Comparison of ENCODE assay signal across 8 cellular contexts in genomic region chr2:88691339-88692183, GRCh38. TPM values are rescaled to one million over a fixed set of nuclear protein-coding genes. Genes with fewer than 3 reads are reported as not detected.
A peak's percentile ranks its signal among the peaks of the same experiment; 100 is the strongest.
DNase-seq lines count a peak whose midpoint lies in the region; ATAC-seq, FAIRE-seq and TF ChIP-seq lines count a peak whose summit lies in the region.

TSS of gene RPIA (plus strand) at chr2:88691673. CDS start at chr2:88691699, 26 bp downstream.

- FAIRE-seq in GM18507 (lab: Jason Lieb, UNC) (peak; percentile 98), astrocyte (lab: Jason Lieb, UNC) (no peak)

- H4K20me1 ChIP-seq in astrocyte (ENCODE audit: insufficient read depth, low read length): peaks cover 33% of the 10 kb centered on the region

- H3K4me3 Mint-ChIP-seq in astrocyte (ENCODE audit: unreplicated experiment): peak within 1 kb of the TSS; percentile 99

- H3K9me3 ChIP-seq in astrocyte (ENCODE audit: insufficient read depth, low read depth, low read length): no peaks in the 10 kb centered on the region

- peak within 1 kb of the TSS; percentile 79 for H3K9ac ChIP-seq in astrocyte (ENCODE audit: low read length)

- peak within 1 kb of the TSS; percentile 48 for H3K27ac ChIP-seq in astrocyte (ENCODE audit: low read depth, low read length)

- H3K79me2 ChIP-seq in astrocyte (ENCODE audit: insufficient read depth, low read length): peaks cover 50% of the 10 kb centered on the region

- H3K4me1 Mint-ChIP-seq in astrocyte (ENCODE audit: low read depth, unreplicated experiment): peaks cover 13% of the 10 kb centered on the region

- H3K27ac Mint-ChIP-seq in astrocyte (ENCODE audit: unreplicated experiment): peak within 1 kb of the TSS; percentile 92

- peak within 1 kb of the TSS; percentile 95 for H2AFZ ChIP-seq in astrocyte (ENCODE audit: low read depth, low read length)

- peak within 1 kb of the TSS; percentile 80 for H3K4me3 ChIP-seq in astrocyte (ENCODE audit: insufficient read depth, low read depth, low read length)

- ATAC-seq in HG02981 (IDR thresholded peaks at IDR 0.05; ENCODE audit: unreplicated experiment): peak; percentile 97

- H3K27me3 Mint-ChIP-seq in astrocyte (ENCODE audit: low read depth, unreplicated experiment): no peaks in the 10 kb centered on the region

- peaks cover 10% of the 10 kb centered on the region for H3K4me1 ChIP-seq in astrocyte (ENCODE audit: insufficient read depth, low read length)

- no peaks in the 10 kb centered on the region for H3K27me3 ChIP-seq in astrocyte (ENCODE audit: insufficient read depth, low read length)

- H3K36me3 ChIP-seq in astrocyte (ENCODE audit: insufficient read depth, low read length): no peaks in the 10 kb centered on the region

- TF ChIP-seq CTCF in astrocyte (IDR thresholded peaks at IDR 0.05; ENCODE audit: insufficient read depth, low read depth, low read length): peak; percentile 18

- DNase-seq in GM18507 (ENCODE audit: extremely low spot score, insufficient read length, low read depth) (peak; percentile 93), NCI-H2029 (lab: John Stamatoyannopoulos, UW) (peak; percentile 94), T-helper 22 cell (ENCODE audit: low read depth) (peak; percentile 99), astrocyte (ENCODE audit: low read depth) (peak; percentile 95), hepatic stellate cell (ENCODE audit: low spot score) (peak; percentile 95), renal cortical epithelial cell (ENCODE audit: low read depth) (peak; percentile 97), cortex of kidney (lab: John Stamatoyannopoulos, UW) (no peak)

- peak within 1 kb of the TSS; percentile 89 for H3K4me2 ChIP-seq in astrocyte (ENCODE audit: low read length)

- H3K36me3 Mint-ChIP-seq in astrocyte (ENCODE audit: low read depth, unreplicated experiment): peaks cover 3% of the 10 kb centered on the region

- peaks cover 2% of the 10 kb centered on the region for H3K9me3 Mint-ChIP-seq in astrocyte (ENCODE audit: unreplicated experiment)

RNA-seq across cellular contexts. Expression of gene RPIA, which starts in this region (rescaled TPM):
- total RNA-seq in astrocyte: 11.4 and 13.3 TPM in 2 replicates
- 8.1 and 8.7 TPM in 2 replicates for total RNA-seq in renal cortical epithelial cell
